Comparison of ENCODE assay signal across 22 cellular contexts in genomic region chr12:92938018-92938417, GRCh38. TPM values are rescaled to one million over a fixed set of nuclear protein-coding genes. Genes with fewer than 3 reads are reported as not detected.
DNase-seq lines count a peak whose midpoint lies in the region; ATAC-seq, FAIRE-seq and TF ChIP-seq lines count a peak whose summit lies in the region.
"Had no signal": no experiment of that assay in that cellular context is flagged by ENCODE, and none has a peak within 500 bp of the region (broad histone marks: within the 10 kb centered on the region; RNA-seq: fewer than 3 reads in every experiment).

No MANE protein-coding gene starts in this region.

- peak; percentile 46 for ATAC-seq in stimulated activated naive CD8-positive, alpha-beta T cell treated with anti-CD3 and anti-CD28 coated beads, Interleukin-15, amount 100 ng/mL, for 72 hours
- no peak for ATAC-seq in stimulated activated naive CD8-positive, alpha-beta T cell treated with anti-CD3 and anti-CD28 coated beads, Interleukin-15, Interleukin-2, amounts not matched to agents 100 U/mL and 50 U/mL, for 24 hours
- peak; percentile 55 for ATAC-seq in HG02938 (IDR thresholded peaks at IDR 0.05; ENCODE audit: unreplicated experiment)
- ATAC-seq: right lobe of liver had no signal

- no peaks in the 10 kb centered on the region for H4K20me1 ChIP-seq in PC-9 (ENCODE audit: insufficient read depth)

- no peak overlapping the region for H3K4me2 ChIP-seq in PC-9

- H3K27me3 ChIP-seq in PC-9 (ENCODE audit: insufficient read depth, low read depth) = no peaks in the 10 kb centered on the region
- H3K27me3 ChIP-seq: right lobe of liver, tibial artery had no signal

- DNase-seq in stimulated activated naive CD8-positive, alpha-beta T cell treated with anti-CD3 and anti-CD28 coated beads, Interleukin-15, amount 100 ng/mL, for 72 hours = no peak
- DNase-seq in stimulated activated naive CD8-positive, alpha-beta T cell treated with anti-CD3 and anti-CD28 coated beads, Interleukin-15, Interleukin-2, amounts not matched to agents 100 U/mL and 50 U/mL, for 24 hours = no peak
- DNase-seq in PC-9 = no peak
- no peak for DNase-seq in HTR-8/SVneo (ENCODE audit: insufficient read length, low spot score)
- no peak for DNase-seq in NCI-H1092 (lab: John Stamatoyannopoulos, UW)
- no peak for DNase-seq in globus pallidus (ENCODE audit: low spot score)
- no peak for DNase-seq in SK-N-DZ (ENCODE audit: low spot score)
- DNase-seq: activated CD4-positive, alpha-beta T cell treated with anti-CD3 and anti-CD28 coated beads for 48 hours; activated T-cell treated with anti-CD3 and anti-CD28 coated beads, Interleukin-2, amount 50 U/mL, for 48 hours; CD4-positive, alpha-beta T cell; central memory CD4-positive, alpha-beta T cell; effector memory CD4-positive, alpha-beta T cell; hypothalamus; NCI-H1417; nucleus accumbens; right lobe of liver; SIG-M5; stimulated activated CD4-positive, alpha-beta T cell treated with anti-CD3 and anti-CD28 coated beads, Interleukin-2, amount 100 ng/mL, for 24 hours; tibial artery had no signal

- H3K9me2 ChIP-seq in PC-9 (ENCODE audit: insufficient read depth) = no peaks in the 10 kb centered on the region

- no peak for FAIRE-seq in HTR-8/SVneo (lab: Jason Lieb, UNC)
- FAIRE-seq: GM12891 had no signal

- no peak overlapping the region for H3K27ac Mint-ChIP-seq in stimulated activated naive CD8-positive, alpha-beta T cell treated with anti-CD3 and anti-CD28 coated beads, Interleukin-15, amount 100 ng/mL, for 72 hours
- H3K27ac Mint-ChIP-seq: CD4-positive, alpha-beta T cell had no signal

- no peaks in the 10 kb centered on the region for H3F3A ChIP-seq in PC-9 (ENCODE audit: insufficient read depth, low read depth)

- H3K4me1 ChIP-seq in PC-9 (replicated peaks; ENCODE audit: insufficient read depth) = no peaks in the 10 kb centered on the region

- no peaks in the 10 kb centered on the region for H3K27me3 Mint-ChIP-seq in stimulated activated naive CD8-positive, alpha-beta T cell treated with anti-CD3 and anti-CD28 coated beads, Interleukin-15, amount 100 ng/mL, for 72 hours
- H3K27me3 Mint-ChIP-seq: CD4-positive, alpha-beta T cell had no signal

- no peak overlapping the region for H3K4me3 Mint-ChIP-seq in stimulated activated naive CD8-positive, alpha-beta T cell treated with anti-CD3 and anti-CD28 coated beads, Interleukin-15, amount 100 ng/mL, for 72 hours
- H3K4me3 Mint-ChIP-seq: CD4-positive, alpha-beta T cell had no signal

- H3K4me1 Mint-ChIP-seq in stimulated activated naive CD8-positive, alpha-beta T cell treated with anti-CD3 and anti-CD28 coated beads, Interleukin-15, amount 100 ng/mL, for 72 hours = no peaks in the 10 kb centered on the region

- CTCF ChIA-PET in PC-9 (lab: Charles Lee) = no interaction called here

- no peaks in the 10 kb centered on the region; the same call in 1 of the 2 replicates for H3K9me3 ChIP-seq in PC-9 (ENCODE audit: insufficient read depth, low read depth)
- H3K9me3 ChIP-seq: right lobe of liver, tibial artery had no signal

- TF ChIP-seq CTCF in PC-9 (conservative IDR thresholded peaks at IDR 0.05) = no peak

- no TSS peak for BruUV-seq in PC-9 (replicated peaks; lab: Mats Ljungman, UMichigan)

- no peak overlapping the region for H3K4me3 ChIP-seq in PC-9
- H3K4me3 ChIP-seq: right lobe of liver, tibial artery had no signal

- H2AFZ ChIP-seq in PC-9 = peak overlapping the region; percentile 62; the same call in 1 of the 2 replicates

- no peaks in the 10 kb centered on the region for H3K9me3 Mint-ChIP-seq in stimulated activated naive CD8-positive, alpha-beta T cell treated with anti-CD3 and anti-CD28 coated beads, Interleukin-15, amount 100 ng/mL, for 72 hours
- H3K9me3 Mint-ChIP-seq: CD4-positive, alpha-beta T cell had no signal

- H3K27ac ChIP-seq in PC-9 = no peak overlapping the region
- H3K27ac ChIP-seq: HL-60, right lobe of liver, tibial artery had no signal

- intact Hi-C loops in PC-9 (cut with micrococcal nuclease; ENCODE audit: unreplicated experiment) = no loop called here

- H3K79me2 ChIP-seq in PC-9 (ENCODE audit: low read depth) = no peaks in the 10 kb centered on the region

- POLR2A ChIA-PET in PC-9 (lab: Charles Lee; ENCODE audit: unreplicated experiment) = no interaction called here

- no peaks in the 10 kb centered on the region for H3K36me3 ChIP-seq in PC-9 (ENCODE audit: low read depth)
- H3K36me3 ChIP-seq: right lobe of liver, tibial artery had no signal

RNA-seq across cellular contexts. Expression of gene EEA1, which starts 8.9 kb away (rescaled TPM):
- total RNA-seq in PC-9 (2021) = 10.1 and 15.7 TPM in 2 replicates
- polyA plus RNA-seq in SK-N-DZ (2014; cell fraction: cytosol; rRNA removed) = 2.6 and 5.3 TPM in 2 replicates
- 4.0 and 6.0 TPM in 2 replicates for polyA plus RNA-seq in SK-N-DZ (2014; cell fraction: nucleus; rRNA removed)
